ENCODE assay signal across 1 cellular context in genomic region chr9:86387376-86387775, GRCh38.
TF ChIP-seq lines count a peak whose summit lies in the region.

No MANE protein-coding gene starts in this region.

TF ChIP-seq in H1, 55 proteins besides CTCF, POLR2A, EP300 and RAD21:
- TF ChIP-seq BACH1 (IDR thresholded peaks at IDR 0.05; ENCODE audit: low read length) (no peak), GABPA (IDR thresholded peaks at IDR 0.05; ENCODE audit: borderline replicate concordance, insufficient read depth, low read length) (no peak), SP4 (IDR thresholded peaks at IDR 0.05; ENCODE audit: low read length) (no peak), SIRT6 (IDR thresholded peaks at IDR 0.05; ENCODE audit: low read length) (no peak), HDAC2 (IDR thresholded peaks at IDR 0.05; ENCODE audit: borderline replicate concordance in 1 of 2, low read depth in 2 of 2, low read length in 2 of 2) (no peak), RXRA (IDR thresholded peaks at IDR 0.05; ENCODE audit: insufficient read depth, low read depth, low read length) (no peak), RFX5 (IDR thresholded peaks at IDR 0.05; ENCODE audit: borderline replicate concordance, low read depth, low read length) (no peak), CBX5 (IDR thresholded peaks at IDR 0.05; ENCODE audit: low read depth, low read length) (no peak), CEBPB (IDR thresholded peaks at IDR 0.05; ENCODE audit: low read depth, low read length) (no peak), EGR1 (IDR thresholded peaks at IDR 0.05; ENCODE audit: borderline replicate concordance, low read depth, low read length) (no peak), YY1 (IDR thresholded peaks at IDR 0.05; ENCODE audit: low read depth, low read length) (no peak)
